2 cellular contexts compared by ENCODE assay signal in genomic region chr22:20157416-20158183, GRCh38.
TF ChIP-seq lines count a peak whose summit lies in the region.

No MANE protein-coding gene starts in this region.

TF ChIP-seq in HCT116, 20 proteins besides CTCF, POLR2A, EP300 and RAD21:
- no peak for TF ChIP-seq ELF1 (IDR thresholded peaks at IDR 0.05; ENCODE audit: borderline replicate concordance, low read depth)
- TF ChIP-seq SRF (IDR thresholded peaks at IDR 0.05; ENCODE audit: low read depth): no peak
- no peak for TF ChIP-seq SP1 (IDR thresholded peaks at IDR 0.05; ENCODE audit: low read depth)
- no peak for TF ChIP-seq FOSL1 (IDR thresholded peaks at IDR 0.05; ENCODE audit: low read depth)
- no peak for TF ChIP-seq CBX3 (IDR thresholded peaks at IDR 0.05; ENCODE audit: low read depth)
- TF ChIP-seq ZNF274 (IDR thresholded peaks at IDR 0.05; ENCODE audit: low read depth, low read length): no peak
- no peak for TF ChIP-seq TCF7L2 (IDR thresholded peaks at IDR 0.05; ENCODE audit: borderline replicate concordance, extremely low read depth, insufficient read depth, insufficient read length)
- no peak for TF ChIP-seq ATF3 (IDR thresholded peaks at IDR 0.05)
- TF ChIP-seq CEBPB (IDR thresholded peaks at IDR 0.05; ENCODE audit: low read depth): no peak
- no peak for TF ChIP-seq YY1 (IDR thresholded peaks at IDR 0.05; ENCODE audit: extremely low read depth, insufficient replicate concordance, low read depth, low read length)
- TF ChIP-seq ZFX (IDR thresholded peaks at IDR 0.05): no peak
- no peak for TF ChIP-seq JUND (IDR thresholded peaks at IDR 0.05)
- TF ChIP-seq EZH2phosphoT487 (IDR thresholded peaks at IDR 0.05; ENCODE audit: borderline replicate concordance): no peak
- no peak for TF ChIP-seq MAX (IDR thresholded peaks at IDR 0.05)
- no peak for TF ChIP-seq REST (IDR thresholded peaks at IDR 0.05; ENCODE audit: low read depth)
- TF ChIP-seq SIN3A (IDR thresholded peaks at IDR 0.05; ENCODE audit: low read depth): no peak
- no peak for TF ChIP-seq EZH2 (IDR thresholded peaks at IDR 0.05)
- TF ChIP-seq EGR1 (IDR thresholded peaks at IDR 0.05; ENCODE audit: low read depth): no peak
TF ChIP-seq in HCT116: peak in this region for 0.

TF ChIP-seq in H1, 55 proteins besides CTCF, POLR2A, EP300 and RAD21:
- TF ChIP-seq TBP (IDR thresholded peaks at IDR 0.05; ENCODE audit: low read depth, low read length): no peak
- TF ChIP-seq SP4 (IDR thresholded peaks at IDR 0.05; ENCODE audit: low read length): no peak
- TF ChIP-seq USF2 (IDR thresholded peaks at IDR 0.05; ENCODE audit: low read length): no peak
